Comparison of ENCODE assay signal across 21 cellular contexts in genomic region chr6:63795006-63795405, GRCh38.
DNase-seq lines count a peak whose midpoint lies in the region; ATAC-seq, FAIRE-seq and TF ChIP-seq lines count a peak whose summit lies in the region.
"Had no signal": no experiment of that assay in that cellular context is flagged by ENCODE, and none has a peak within 500 bp of the region (broad histone marks: within the 10 kb centered on the region; RNA-seq: fewer than 3 reads in every experiment).

No MANE protein-coding gene starts in this region.

- no peak overlapping the region for H3K4me3 ChIP-seq in AG10803 (ENCODE audit: low read length)
- no peak overlapping the region for H3K4me3 ChIP-seq in astrocyte (ENCODE audit: insufficient read depth, low read depth, low read length)
- no peak overlapping the region for H3K4me3 ChIP-seq in neutrophil (ENCODE audit: low read depth in 1 of 2, low read length in 1 of 2)
- H3K4me3 ChIP-seq: MG63, SK-N-MC had no signal

- no peaks in the 10 kb centered on the region for H3K9me3 Mint-ChIP-seq in astrocyte (ENCODE audit: unreplicated experiment)
- H3K9me3 Mint-ChIP-seq: CD4-positive, alpha-beta memory T cell had no signal

- H3K36me3 Mint-ChIP-seq in astrocyte (ENCODE audit: low read depth, unreplicated experiment) = no peaks in the 10 kb centered on the region
- H3K36me3 Mint-ChIP-seq: CD4-positive, alpha-beta memory T cell had no signal

- no peaks in the 10 kb centered on the region for H4K20me1 ChIP-seq in astrocyte (ENCODE audit: insufficient read depth, low read length)

- no peak overlapping the region for H3K27ac ChIP-seq in astrocyte (ENCODE audit: low read depth, low read length)
- peak overlapping the region; percentile 74 for H3K27ac ChIP-seq in neutrophil
- H3K27ac ChIP-seq: RWPE1, SK-N-MC had no signal

- intact Hi-C loops in left cardiac atrium (cut with DNase I) = no loop called here

- H3K27me3 ChIP-seq in astrocyte (ENCODE audit: insufficient read depth, low read length) = no peaks in the 10 kb centered on the region
- H3K27me3 ChIP-seq in neutrophil = no peaks in the 10 kb centered on the region
- H3K27me3 ChIP-seq: MG63 had no signal

- H3K4me1 ChIP-seq in astrocyte (ENCODE audit: insufficient read depth, low read length) (no peaks in the 10 kb centered on the region), neutrophil (ENCODE audit: control insufficient read depth in 1 of 2, insufficient read depth in 1 of 2, low read depth in 1 of 2, low read length in 1 of 2) (peaks cover 24 to 39% of the 10 kb centered on the region in 2 experiments)
- H3K4me1 ChIP-seq: Caco-2 had no signal

- H3K27me3 Mint-ChIP-seq in astrocyte (ENCODE audit: low read depth, unreplicated experiment) = no peaks in the 10 kb centered on the region

- H3K36me3 ChIP-seq in astrocyte (ENCODE audit: insufficient read depth, low read length) (no peaks in the 10 kb centered on the region), neutrophil (no peaks in the 10 kb centered on the region)
- H3K36me3 ChIP-seq: MG63 had no signal

- no peak for FAIRE-seq in astrocyte (lab: Jason Lieb, UNC)
- FAIRE-seq: A204.1, G401.6, GM19239 had no signal

- H3K27ac Mint-ChIP-seq in astrocyte (ENCODE audit: unreplicated experiment) = no peak overlapping the region
- H3K27ac Mint-ChIP-seq: CD4-positive, alpha-beta memory T cell had no signal

- H3K4me2 ChIP-seq in astrocyte (ENCODE audit: low read length) = no peak overlapping the region

- no peaks in the 10 kb centered on the region for H3K79me2 ChIP-seq in astrocyte (ENCODE audit: insufficient read depth, low read length)

- peak; percentile 47 for DNase-seq in AG10803 (ENCODE audit: low read depth)
- peak; percentile 15 for DNase-seq in GM03348 (ENCODE audit: low spot score)
- DNase-seq in astrocyte (ENCODE audit: low read depth) = no peak
- DNase-seq in iPS-NIHi7 (ENCODE audit: extremely low spot score) = no peak
- DNase-seq in left cardiac atrium = no peak
- DNase-seq: Caco-2; CD4-positive, alpha-beta memory T cell; Kasumi-1; MG63; NCI-H1417; NCI-H187; NK-92 treated with Interleukin-12 subunit alpha and Interleukin-12 subunit beta, amount 100 ng/mL, for 24 hours; SHP77 treated with DMSO at 0.1 percent for 48 hours; SW 1271 had no signal

- H3K9ac ChIP-seq in astrocyte (ENCODE audit: low read length) = no peak overlapping the region

- H3K4me1 Mint-ChIP-seq in astrocyte (ENCODE audit: low read depth, unreplicated experiment) = no peaks in the 10 kb centered on the region
- H3K4me1 Mint-ChIP-seq: CD4-positive, alpha-beta memory T cell had no signal

- peak overlapping the region; percentile 21 for H2AFZ ChIP-seq in astrocyte (ENCODE audit: low read depth, low read length)

- TF ChIP-seq CTCF in AG10803 (conservative IDR thresholded peaks at IDR 0.05; ENCODE audit: low read length) = no peak
- TF ChIP-seq CTCF in astrocyte (IDR thresholded peaks at IDR 0.05; ENCODE audit: insufficient read depth, low read depth, low read length) = no peak
- TF ChIP-seq CTCF in neutrophil (IDR thresholded peaks at IDR 0.05) = no peak

- H3K9me3 ChIP-seq in astrocyte (ENCODE audit: insufficient read depth, low read depth, low read length) = no peaks in the 10 kb centered on the region
- H3K9me3 ChIP-seq in neutrophil = no peaks in the 10 kb centered on the region
- H3K9me3 ChIP-seq: Caco-2, MG63 had no signal

- ATAC-seq in left cardiac atrium = no peak
- no peak for ATAC-seq in HG03565 (IDR thresholded peaks at IDR 0.05; ENCODE audit: unreplicated experiment)

- no peak overlapping the region for H3K4me3 Mint-ChIP-seq in astrocyte (ENCODE audit: unreplicated experiment)
- H3K4me3 Mint-ChIP-seq: CD4-positive, alpha-beta memory T cell had no signal

Comparison
In these comparisons a context has a peak if more than half of its experiments do, and no peak if none do; other contexts are left out.
1. DNase-seq: peak in AG10803 (single experiment) and GM03348 (single experiment); none in astrocyte (single experiment), iPS-NIHi7 (single experiment) and left cardiac atrium (single experiment).